Comparison of ENCODE assay signal across 1 cellular context in the genomic region with DNA sequence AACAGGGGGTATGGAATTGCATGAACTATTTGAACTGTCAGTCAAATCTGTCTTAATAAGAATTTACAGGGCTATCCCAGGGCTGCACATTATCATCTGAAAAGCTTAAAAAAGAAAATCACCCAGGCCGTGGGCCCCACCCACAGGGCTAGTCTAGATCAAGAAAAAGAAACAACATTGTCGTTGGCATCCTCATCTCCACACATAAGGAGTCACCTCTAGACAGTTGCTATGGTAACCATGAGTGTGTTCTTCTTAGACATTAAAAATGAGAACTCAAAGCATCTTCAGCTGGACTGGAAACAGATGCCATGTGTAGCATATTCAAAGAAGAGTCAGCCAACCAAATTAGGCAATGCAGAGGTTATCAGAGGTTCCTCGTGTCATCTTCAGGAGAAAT.
TF ChIP-seq lines count a peak whose summit lies in the region.

No MANE protein-coding gene starts in this region.

TF ChIP-seq in GM12878, 131 proteins besides CTCF, POLR2A, EP300 and RAD21 (continued from another document):
- TF ChIP-seq, protein P1, sequence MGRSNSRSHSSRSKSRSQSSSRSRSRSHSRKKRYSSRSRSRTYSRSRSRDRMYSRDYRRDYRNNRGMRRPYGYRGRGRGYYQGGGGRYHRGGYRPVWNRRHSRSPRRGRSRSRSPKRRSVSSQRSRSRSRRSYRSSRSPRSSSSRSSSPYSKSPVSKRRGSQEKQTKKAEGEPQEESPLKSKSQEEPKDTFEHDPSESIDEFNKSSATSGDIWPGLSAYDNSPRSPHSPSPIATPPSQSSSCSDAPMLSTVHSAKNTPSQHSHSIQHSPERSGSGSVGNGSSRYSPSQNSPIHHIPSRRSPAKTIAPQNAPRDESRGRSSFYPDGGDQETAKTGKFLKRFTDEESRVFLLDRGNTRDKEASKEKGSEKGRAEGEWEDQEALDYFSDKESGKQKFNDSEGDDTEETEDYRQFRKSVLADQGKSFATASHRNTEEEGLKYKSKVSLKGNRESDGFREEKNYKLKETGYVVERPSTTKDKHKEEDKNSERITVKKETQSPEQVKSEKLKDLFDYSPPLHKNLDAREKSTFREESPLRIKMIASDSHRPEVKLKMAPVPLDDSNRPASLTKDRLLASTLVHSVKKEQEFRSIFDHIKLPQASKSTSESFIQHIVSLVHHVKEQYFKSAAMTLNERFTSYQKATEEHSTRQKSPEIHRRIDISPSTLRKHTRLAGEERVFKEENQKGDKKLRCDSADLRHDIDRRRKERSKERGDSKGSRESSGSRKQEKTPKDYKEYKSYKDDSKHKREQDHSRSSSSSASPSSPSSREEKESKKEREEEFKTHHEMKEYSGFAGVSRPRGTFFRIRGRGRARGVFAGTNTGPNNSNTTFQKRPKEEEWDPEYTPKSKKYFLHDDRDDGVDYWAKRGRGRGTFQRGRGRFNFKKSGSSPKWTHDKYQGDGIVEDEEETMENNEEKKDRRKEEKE (IDR thresholded peaks at IDR 0.05) = no peak
- TF ChIP-seq, protein P2, sequence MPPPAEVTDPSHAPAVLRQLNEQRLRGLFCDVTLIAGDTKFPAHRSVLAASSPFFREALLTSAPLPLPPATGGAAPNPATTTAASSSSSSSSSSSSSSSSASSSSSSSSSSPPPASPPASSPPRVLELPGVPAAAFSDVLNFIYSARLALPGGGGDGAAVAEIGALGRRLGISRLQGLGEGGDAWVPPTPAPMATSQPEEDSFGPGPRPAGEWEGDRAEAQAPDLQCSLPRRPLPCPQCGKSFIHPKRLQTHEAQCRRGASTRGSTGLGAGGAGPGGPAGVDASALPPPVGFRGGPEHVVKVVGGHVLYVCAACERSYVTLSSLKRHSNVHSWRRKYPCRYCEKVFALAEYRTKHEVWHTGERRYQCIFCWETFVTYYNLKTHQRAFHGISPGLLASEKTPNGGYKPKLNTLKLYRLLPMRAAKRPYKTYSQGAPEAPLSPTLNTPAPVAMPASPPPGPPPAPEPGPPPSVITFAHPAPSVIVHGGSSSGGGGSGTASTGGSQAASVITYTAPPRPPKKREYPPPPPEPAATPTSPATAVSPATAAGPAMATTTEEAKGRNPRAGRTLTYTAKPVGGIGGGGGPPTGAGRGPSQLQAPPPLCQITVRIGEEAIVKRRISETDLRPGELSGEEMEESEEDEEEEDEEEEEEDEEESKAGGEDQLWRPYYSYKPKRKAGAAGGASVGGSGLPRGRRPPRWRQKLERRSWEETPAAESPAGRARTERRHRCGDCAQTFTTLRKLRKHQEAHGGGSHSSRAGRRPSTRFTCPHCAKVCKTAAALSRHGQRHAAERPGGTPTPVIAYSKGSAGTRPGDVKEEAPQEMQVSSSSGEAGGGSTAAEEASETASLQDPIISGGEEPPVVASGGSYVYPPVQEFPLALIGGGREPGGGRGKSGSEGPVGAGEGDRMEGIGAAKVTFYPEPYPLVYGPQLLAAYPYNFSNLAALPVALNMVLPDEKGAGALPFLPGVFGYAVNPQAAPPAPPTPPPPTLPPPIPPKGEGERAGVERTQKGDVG (CRISPR knock-in tag; IDR thresholded peaks at IDR 0.05) = no peak
